9 cellular contexts compared by ENCODE assay signal in the genomic region with DNA sequence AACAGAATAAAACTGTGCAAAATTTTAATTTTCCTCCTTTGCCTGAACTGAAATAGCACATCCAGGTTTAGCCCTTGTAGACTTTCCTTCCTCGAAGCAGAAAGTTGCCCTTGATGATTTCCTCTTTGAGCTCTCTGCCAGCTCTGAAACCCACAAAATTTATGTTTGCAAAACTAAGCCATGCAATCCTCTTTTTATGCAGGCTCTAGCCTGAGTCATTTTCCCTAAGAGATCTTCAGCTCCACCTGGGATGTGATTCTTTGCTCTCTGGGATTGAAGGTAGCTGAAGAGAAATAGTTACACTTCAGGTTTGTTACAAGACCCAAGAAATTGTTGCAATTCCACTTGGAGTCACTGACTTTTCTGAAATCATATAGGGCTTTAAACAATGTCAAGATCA. TPM values are rescaled to one million over a fixed set of nuclear protein-coding genes. Genes with fewer than 3 reads are reported as not detected.
DNase-seq lines count a peak whose midpoint lies in the region; ATAC-seq and TF ChIP-seq lines count a peak whose summit lies in the region.
"Had no signal": no experiment of that assay in that cellular context is flagged by ENCODE, and none has a peak within 500 bp of the region (broad histone marks: within the 10 kb centered on the region; RNA-seq: fewer than 3 reads in every experiment).

No MANE protein-coding gene starts in this region.

- TF ChIP-seq CTCF in PC-9 (conservative IDR thresholded peaks at IDR 0.05) (no peak), endodermal cell (conservative IDR thresholded peaks at IDR 0.05) (no peak), BE2C (IDR thresholded peaks at IDR 0.05; ENCODE audit: low read depth, low read length) (no peak)

- peaks cover 4% of the 10 kb centered on the region for H3K9me3 Mint-ChIP-seq in endodermal cell

- H3K4me2 ChIP-seq in PC-9, result peak overlapping the region; percentile 87

- DNase-seq in ELR (ENCODE audit: low read depth), result peak; percentile 74
- DNase-seq in PC-9, result peak in 1 of 2 experiments; percentile 79
- no peak for DNase-seq in endodermal cell
- DNase-seq in renal cortical epithelial cell (ENCODE audit: low read depth), result peak; percentile 66
- no peak for DNase-seq in UCSD-AML1 (lab: John Stamatoyannopoulos, UW; ENCODE audit: unreplicated experiment)
- no peak for DNase-seq in middle frontal gyrus (ENCODE audit: extremely low spot score, low spot score)
- DNase-seq in BE2C, result no peak
- DNase-seq: activated CD4-positive, alpha-beta T cell treated with anti-CD3 and anti-CD28 coated beads for 1 hour had no signal

- H3F3A ChIP-seq in PC-9 (ENCODE audit: insufficient read depth, low read depth), result peaks cover 62% of the 10 kb centered on the region

- H4K20me1 ChIP-seq in PC-9 (ENCODE audit: insufficient read depth), result peaks cover 7% of the 10 kb centered on the region

- POLR2A ChIA-PET in PC-9 (lab: Charles Lee; ENCODE audit: unreplicated experiment), result interaction anchor here (0.5 to 1.9 kb wide), 6 partner anchors 15 to 111 kb away, joined by 3 to 26 read pairs (median 4); no protein-coding TSS in a partner anchor

- H3K36me3 ChIP-seq in PC-9 (ENCODE audit: low read depth) (peaks cover 25% of the 10 kb centered on the region), endodermal cell (ENCODE audit: control insufficient read depth, insufficient read depth, low read length) (peaks cover 12% of the 10 kb centered on the region), BE2C (no peaks in the 10 kb centered on the region)

- H3K27me3 ChIP-seq in PC-9 (ENCODE audit: insufficient read depth, low read depth) (no peaks in the 10 kb centered on the region), endodermal cell (ENCODE audit: control insufficient read depth, insufficient read depth, low read length, poor library complexity, severe bottlenecking) (peaks cover 15% of the 10 kb centered on the region), BE2C (no peaks in the 10 kb centered on the region)

- H3K4me1 ChIP-seq in PC-9 (replicated peaks; ENCODE audit: insufficient read depth), result peaks cover 51% of the 10 kb centered on the region
- peaks cover 16% of the 10 kb centered on the region for H3K4me1 ChIP-seq in endodermal cell (ENCODE audit: control insufficient read depth, insufficient read depth, low read length)
- H3K4me1 ChIP-seq in BE2C, result no peaks in the 10 kb centered on the region; the same call in 1 of the 2 replicates

- H3K4me3 Mint-ChIP-seq in endodermal cell, result peak overlapping the region; percentile 88

- H2AFZ ChIP-seq in PC-9, result no peak overlapping the region

- H3K79me2 ChIP-seq in PC-9 (ENCODE audit: low read depth), result peaks cover 65% of the 10 kb centered on the region

- intact Hi-C loops in PC-9 (cut with micrococcal nuclease; ENCODE audit: unreplicated experiment), result loop anchor here (5.0 kb wide), 3 partner anchors 184 to 259 kb away; no protein-coding TSS in a partner anchor

- H3K27ac ChIP-seq in PC-9 (peak overlapping the region; percentile 80), endodermal cell (ENCODE audit: low read depth, low read length) (no peak overlapping the region)

- CTCF ChIA-PET in PC-9 (lab: Charles Lee), result interaction anchor here (1.4 kb wide), 1 partner anchor 16 kb away, joined by 3 read pairs; no protein-coding TSS in a partner anchor

- peaks cover 14% of the 10 kb centered on the region for H3K36me3 Mint-ChIP-seq in endodermal cell (ENCODE audit: low read depth)

- H3K27ac Mint-ChIP-seq in endodermal cell, result no peak overlapping the region

- WGBS in endodermal cell (ENCODE audit: insufficient coverage in 1 of 2, insufficient read length in 1 of 2), 2 experiments, result 45 to 76% methylated on average over 1 of the region's 1 CpG

- H3K4me3 ChIP-seq in PC-9 (peak overlapping the region; percentile 80), endodermal cell (ENCODE audit: low read length) (peak overlapping the region; percentile 85), BE2C (ENCODE audit: low read depth, low read length) (no peak overlapping the region)

- peaks cover 16% of the 10 kb centered on the region for H3K27me3 Mint-ChIP-seq in endodermal cell (ENCODE audit: insufficient read depth)

- no peak for ATAC-seq in HG02938 (IDR thresholded peaks at IDR 0.05; ENCODE audit: unreplicated experiment)

- no peaks in the 10 kb centered on the region for H3K9me2 ChIP-seq in PC-9 (ENCODE audit: insufficient read depth)

- BruUV-seq in PC-9 (replicated peaks; lab: Mats Ljungman, UMichigan), result no TSS peak

- H3K9ac ChIP-seq in endodermal cell (ENCODE audit: extremely low read depth, low read length, poor library complexity, severe bottlenecking), result no peak overlapping the region

- H3K4me1 Mint-ChIP-seq in endodermal cell, result peaks cover 60% of the 10 kb centered on the region

- H3K9me3 ChIP-seq in PC-9 (ENCODE audit: insufficient read depth, low read depth), result no peaks in the 10 kb centered on the region
- peaks cover 10% of the 10 kb centered on the region for H3K9me3 ChIP-seq in endodermal cell (ENCODE audit: control insufficient read depth, low read length)
- no peaks in the 10 kb centered on the region for H3K9me3 ChIP-seq in BE2C

RNA-seq across cellular contexts. Expression of a gene that starts 1.4 kb away (rescaled TPM):
- 335 and 434 TPM in 2 replicates for total RNA-seq in PC-9 (2021)
- 10 to 100 TPM; 27.6 to 38.1 TPM for total RNA-seq in endodermal cell
- polyA plus RNA-seq in endodermal cell (2013, experiment 1 of 2), result 13.1 TPM
- polyA plus RNA-seq in endodermal cell (2013, experiment 2 of 2), result 11.4 TPM
- total RNA-seq in renal cortical epithelial cell, result 5.8 and 118 TPM in 2 replicates
- polyA plus RNA-seq in BE2C (2012; ENCODE audit: insufficient read depth, insufficient read length, low read depth), result not detected

Comparison
In these comparisons a context has a peak if more than half of its experiments do, and no peak if none do; other contexts are left out.
1. DNase-seq: peak in ELR (single experiment) and renal cortical epithelial cell (single experiment); none in endodermal cell (single experiment), UCSD-AML1 (single experiment), middle frontal gyrus (single experiment) and BE2C (single experiment).